In genomic region chr1:18110968-18111367, GRCh38 we compare ENCODE assay signal across 13 cellular contexts. TPM values are rescaled to one million over a fixed set of nuclear protein-coding genes. Genes with fewer than 3 reads are reported as not detected.
DNase-seq lines count a peak whose midpoint lies in the region; ATAC-seq and TF ChIP-seq lines count a peak whose summit lies in the region.
"Had no signal": no experiment of that assay in that cellular context is flagged by ENCODE, and none has a peak within 500 bp of the region (broad histone marks: within the 10 kb centered on the region; RNA-seq: fewer than 3 reads in every experiment).

No MANE protein-coding gene starts in this region.

- TF ChIP-seq EP300 in SK-N-SH (IDR thresholded peaks at IDR 0.05; ENCODE audit: borderline replicate concordance in 1 of 2, low read depth in 1 of 2, low read length in 1 of 2), result no peak

- H3K9me3 Mint-ChIP-seq in CD4-positive, alpha-beta memory T cell, result no peaks in the 10 kb centered on the region
- peaks cover 4% of the 10 kb centered on the region for H3K9me3 Mint-ChIP-seq in glutamatergic neuron (ENCODE audit: unreplicated experiment)
- no peaks in the 10 kb centered on the region for H3K9me3 Mint-ChIP-seq in neural progenitor cell
- H3K9me3 Mint-ChIP-seq: CD4-positive, alpha-beta T cell had no signal

- peak overlapping the region in 5 of 8 donors; percentile 1 to 43 (median 25) for H3K4me3 Mint-ChIP-seq in CD4-positive, alpha-beta memory T cell
- H3K4me3 Mint-ChIP-seq in glutamatergic neuron (ENCODE audit: unreplicated experiment) (peak overlapping the region; percentile 66), neural progenitor cell (peak overlapping the region; percentile 76)
- H3K4me3 Mint-ChIP-seq: CD4-positive, alpha-beta T cell had no signal

- H3F3A ChIP-seq in neural progenitor cell (ENCODE audit: low read depth), result peaks cover 38% of the 10 kb centered on the region
- H3F3A ChIP-seq in SK-N-SH (replicated peaks; ENCODE audit: insufficient read depth), result no peaks in the 10 kb centered on the region

- 68% methylated on average over 6 of the region's 30 CpGs for WGBS in SK-N-SH (ENCODE audit: low lambda C conversion rate)

- no peak for DNase-seq in CD4-positive, alpha-beta memory T cell
- DNase-seq in KBM-7, result peak; percentile 1
- DNase-seq in glutamatergic neuron, result no peak
- peak; percentile 71 for DNase-seq in neural progenitor cell (ENCODE audit: low spot score)
- DNase-seq in COR-L47 (lab: John Stamatoyannopoulos, UW), result no peak
- no peak for DNase-seq in DMS79 treated with DMSO at 0.1 percent for 48 hours (lab: John Stamatoyannopoulos, UW)
- DNase-seq in SK-N-SH, result no peak
- DNase-seq: CD4-positive, alpha-beta T cell had no signal

- H3K4me3 ChIP-seq in CD4-positive, alpha-beta memory T cell (ENCODE audit: low read length in 2 of 2), result no peak overlapping the region
- peak overlapping the region; percentile 73 for H3K4me3 ChIP-seq in neural progenitor cell
- H3K4me3 ChIP-seq in SK-N-SH (ENCODE audit: low read depth in 2 of 2, low read length in 1 of 2), result no peak overlapping the region
- H3K4me3 ChIP-seq: smooth muscle cell had no signal

- no peaks in the 10 kb centered on the region for H3K9me2 ChIP-seq in SK-N-SH

- H3K4me1 ChIP-seq in CD4-positive, alpha-beta memory T cell (ENCODE audit: insufficient read depth, low read length), result no peaks in the 10 kb centered on the region
- peaks cover 42% of the 10 kb centered on the region for H3K4me1 ChIP-seq in neural progenitor cell
- H3K4me1 ChIP-seq in SK-N-SH (ENCODE audit: control insufficient read depth in 1 of 2, insufficient read depth in 2 of 2, low read depth in 1 of 2, low read length in 1 of 2), result peaks cover 0 to 25% of the 10 kb centered on the region in 2 experiments; a peak in 1 of 4 replicates

- in situ Hi-C loops in KBM-7 (cut with MboI; ENCODE audit: low pct_unique_long_range_greater_than_20kb, low sequenced_read_pairs), result no loop called here

- H3K4me1 Mint-ChIP-seq in CD4-positive, alpha-beta memory T cell, result peaks cover 6 to 15% (median 12%) of the 10 kb centered on the region in 4 donors
- H3K4me1 Mint-ChIP-seq in glutamatergic neuron (ENCODE audit: low read depth, unreplicated experiment) (peaks cover 23% of the 10 kb centered on the region), neural progenitor cell (peaks cover 33% of the 10 kb centered on the region)

- H3K9ac ChIP-seq in neural progenitor cell (no peak overlapping the region), SK-N-SH (no peak overlapping the region)

- no peak overlapping the region for H3K27ac ChIP-seq in CD4-positive, alpha-beta memory T cell (ENCODE audit: low read depth, low read length)
- H3K27ac ChIP-seq in neural progenitor cell, result no peak overlapping the region
- H3K27ac ChIP-seq in SK-N-SH (ENCODE audit: low read depth in 2 of 2, low read length in 1 of 2), result no peak overlapping the region

- no peak overlapping the region for H2AFZ ChIP-seq in neural progenitor cell (replicated peaks)
- no peak overlapping the region for H2AFZ ChIP-seq in SK-N-SH (ENCODE audit: low read depth)

- H3K4me2 ChIP-seq in neural progenitor cell (peak overlapping the region; percentile 90), SK-N-SH (no peak overlapping the region)
- H3K4me2 ChIP-seq: smooth muscle cell had no signal

- TF ChIP-seq RAD21 in SK-N-SH (IDR thresholded peaks at IDR 0.05; ENCODE audit: low read length), result no peak

- peaks cover 49% of the 10 kb centered on the region in 2 donors for H3K27me3 Mint-ChIP-seq in CD4-positive, alpha-beta memory T cell
- H3K27me3 Mint-ChIP-seq in glutamatergic neuron (ENCODE audit: unreplicated experiment) (peaks cover 35% of the 10 kb centered on the region), neural progenitor cell (ENCODE audit: insufficient read depth, low read depth) (peaks cover 54% of the 10 kb centered on the region)

- H3K79me2 ChIP-seq in neural progenitor cell (ENCODE audit: low read depth) (no peaks in the 10 kb centered on the region), SK-N-SH (ENCODE audit: insufficient read depth) (no peaks in the 10 kb centered on the region)

- POLR2A ChIA-PET in CD4-positive, alpha-beta memory T cell (lab: Charles Lee; ENCODE audit: partially characterized antibody), result no interaction called here
- POLR2A ChIA-PET in SK-N-SH (lab: Yijun Ruan, JAX), result no interaction called here

- intact Hi-C loops in CD4-positive, alpha-beta memory T cell (cut with micrococcal nuclease), result no loop called here

- CTCF ChIA-PET in CD4-positive, alpha-beta memory T cell (lab: Charles Lee; ENCODE audit: partially characterized antibody), result no interaction called here
- CTCF ChIA-PET in SK-N-SH (lab: Yijun Ruan, JAX), result interaction anchor here (0.7 to 2.7 kb wide), 5 partner anchors 10 to 449 kb away, joined by 3 to 9 read pairs (median 3); no protein-coding TSS in a partner anchor

- ATAC-seq in GM21619 (IDR thresholded peaks at IDR 0.05; ENCODE audit: unreplicated experiment), result no peak

- no peaks in the 10 kb centered on the region for H3K9me3 ChIP-seq in CD4-positive, alpha-beta memory T cell (ENCODE audit: control insufficient read depth in 1 of 2, low read length in 2 of 2)
- H3K9me3 ChIP-seq in neural progenitor cell (ENCODE audit: low read depth) (no peaks in the 10 kb centered on the region), SK-N-SH (no peaks in the 10 kb centered on the region)
- H3K9me3 ChIP-seq: tibial nerve had no signal

- H3K27me3 ChIP-seq in CD4-positive, alpha-beta memory T cell (ENCODE audit: insufficient read depth, low read length), result no peaks in the 10 kb centered on the region
- H3K27me3 ChIP-seq in neural progenitor cell, result peaks cover 63% of the 10 kb centered on the region
- peaks cover 20% of the 10 kb centered on the region; the same call in 1 of the 2 replicates for H3K27me3 ChIP-seq in SK-N-SH (ENCODE audit: insufficient read depth)

- TF ChIP-seq CTCF in glutamatergic neuron (IDR thresholded peaks at IDR 0.05; ENCODE audit: partially characterized antibody, unreplicated experiment) (no peak), neural progenitor cell (IDR thresholded peaks at IDR 0.05) (no peak), SK-N-SH (IDR thresholded peaks at IDR 0.05) (no peak)

- H4K20me1 ChIP-seq in neural progenitor cell (ENCODE audit: low read depth), result peaks cover 34% of the 10 kb centered on the region
- H4K20me1 ChIP-seq in SK-N-SH (ENCODE audit: insufficient read depth), result no peaks in the 10 kb centered on the region

- H3K36me3 ChIP-seq in CD4-positive, alpha-beta memory T cell (ENCODE audit: insufficient read depth, low read length), result no peaks in the 10 kb centered on the region
- H3K36me3 ChIP-seq in neural progenitor cell, result no peaks in the 10 kb centered on the region
- H3K36me3 ChIP-seq in SK-N-SH (replicated peaks in 1 of 2; ENCODE audit: control insufficient read depth in 1 of 2, insufficient read depth in 2 of 2, low read length in 1 of 2), result no peaks in the 10 kb centered on the region
- H3K36me3 ChIP-seq: tibial nerve had no signal

- no peak overlapping the region for H3K27ac Mint-ChIP-seq in CD4-positive, alpha-beta memory T cell
- H3K27ac Mint-ChIP-seq in glutamatergic neuron (ENCODE audit: unreplicated experiment), result no peak overlapping the region
- no peak overlapping the region for H3K27ac Mint-ChIP-seq in neural progenitor cell
- H3K27ac Mint-ChIP-seq: CD4-positive, alpha-beta T cell had no signal

- no peaks in the 10 kb centered on the region for H3K36me3 Mint-ChIP-seq in CD4-positive, alpha-beta memory T cell
- no peaks in the 10 kb centered on the region for H3K36me3 Mint-ChIP-seq in glutamatergic neuron (ENCODE audit: unreplicated experiment)
- H3K36me3 Mint-ChIP-seq in neural progenitor cell, result no peaks in the 10 kb centered on the region

TF ChIP-seq in SK-N-SH, 30 proteins besides CTCF, POLR2A, EP300 and RAD21:
- TF ChIP-seq MAX (IDR thresholded peaks at IDR 0.05; ENCODE audit: low read depth) (no peak), FOXM1 (IDR thresholded peaks at IDR 0.05; ENCODE audit: low read depth) (no peak), YY1 (IDR thresholded peaks at IDR 0.05; ENCODE audit: low read depth) (no peak), MEF2A (IDR thresholded peaks at IDR 0.05; ENCODE audit: borderline replicate concordance, low read depth) (no peak), NFIC (IDR thresholded peaks at IDR 0.05; ENCODE audit: borderline replicate concordance) (no peak), ELF1 (IDR thresholded peaks at IDR 0.05) (no peak), ZBTB33 (IDR thresholded peaks at IDR 0.05; ENCODE audit: borderline replicate concordance, low read depth) (no peak), JUND (IDR thresholded peaks at IDR 0.05) (no peak), EZH2phosphoT487 (IDR thresholded peaks at IDR 0.05; ENCODE audit: borderline replicate concordance, low read depth) (no peak), POLR2AphosphoS5 (IDR thresholded peaks at IDR 0.05; ENCODE audit: low read depth, low read length) (no peak)

RNA-seq across cellular contexts. Expression of gene IGSF21, which starts 3.4 kb away (rescaled TPM):
- total RNA-seq in CD4-positive, alpha-beta memory T cell, result not detected
- polyA plus RNA-seq in CD4-positive, alpha-beta memory T cell, result not detected
- 1.3 TPM for total RNA-seq in glutamatergic neuron (ENCODE audit: unreplicated experiment)
- total RNA-seq in neural progenitor cell (ENCODE audit: low replicate concordance), result 1.7 and 6.9 TPM in 2 replicates
- not detected in 2 replicates for polyA plus RNA-seq in SK-N-SH (2012; rRNA removed)
- not detected in 2 replicates for polyA plus RNA-seq in SK-N-SH (2012; cell fraction: cytosol; rRNA removed)
- polyA plus RNA-seq in SK-N-SH (2012; cell fraction: nucleus; rRNA removed), result not detected in 2 replicates
- total RNA-seq: CD4-positive, alpha-beta T cell; H4; smooth muscle cell; T-helper 2 cell treated with Interferon-gamma antibody and Interleukin-4, amounts not matched to agents 100 ng/mL and 5 ng/mL, for 36 hours had no signal
- polyA plus RNA-seq: smooth muscle cell had no signal

Comparison
In these comparisons a context has a peak if more than half of its experiments do, and no peak if none do; other contexts are left out.
1. DNase-seq: peak in KBM-7 (single experiment) and neural progenitor cell (single experiment); none in CD4-positive, alpha-beta memory T cell (0 of 5), glutamatergic neuron (single experiment), COR-L47 (single experiment), DMS79 treated with DMSO at 0.1 percent for 48 hours (single experiment) and SK-N-SH (single experiment).
2. H3K4me3 Mint-ChIP-seq: peak in every context shown above with its lines; median percentile 76 in neural progenitor cell; 66 in glutamatergic neuron; 25 in CD4-positive, alpha-beta memory T cell.